In the genomic region with DNA sequence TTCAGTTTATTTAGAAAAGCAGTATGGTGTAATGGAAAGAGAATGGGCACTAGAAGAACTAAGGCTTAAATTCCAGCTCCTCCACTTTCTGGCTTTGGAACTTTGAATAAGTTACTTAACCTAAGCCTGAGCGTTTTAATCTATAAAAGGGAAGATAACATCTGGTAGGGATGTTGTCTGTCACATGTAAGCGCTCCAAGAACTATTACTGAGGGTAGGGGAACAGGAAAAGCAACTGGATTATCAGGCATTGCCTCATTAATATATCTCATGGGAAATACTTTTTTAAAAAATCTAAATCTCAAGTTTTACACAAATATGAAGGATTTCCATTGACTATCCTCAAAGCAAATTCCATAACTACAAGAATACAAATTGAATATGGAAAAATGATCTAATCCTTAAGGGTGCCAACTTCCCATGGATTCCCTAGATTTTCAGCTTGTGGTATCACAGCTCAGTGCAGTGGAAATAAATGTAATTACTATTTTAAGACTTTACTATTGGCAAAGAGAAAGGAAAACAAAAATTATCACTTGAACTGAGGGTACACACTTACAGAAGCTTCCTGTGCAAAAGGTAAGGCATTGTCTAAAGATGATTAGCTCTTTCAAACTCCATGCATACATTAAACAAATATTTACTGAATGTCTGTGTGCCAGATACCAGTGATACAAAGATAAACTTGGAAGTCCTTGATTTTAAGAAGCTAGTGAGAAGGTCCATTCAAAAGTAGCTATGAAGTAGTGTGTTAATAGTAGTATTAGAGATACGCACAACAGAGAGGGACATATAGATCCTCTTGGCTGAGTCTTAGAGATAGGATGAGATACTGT, we compare ENCODE assay signal across 1 cellular context.
A peak's percentile ranks its signal among the peaks of the same experiment; 100 is the strongest.
TF ChIP-seq lines count a peak whose summit lies in the region.

No MANE protein-coding gene starts in this region.

TF ChIP-seq in HepG2, 621 proteins besides CTCF, POLR2A, EP300 and RAD21 (continued from another document and continues in another):
- TF ChIP-seq, protein P1, sequence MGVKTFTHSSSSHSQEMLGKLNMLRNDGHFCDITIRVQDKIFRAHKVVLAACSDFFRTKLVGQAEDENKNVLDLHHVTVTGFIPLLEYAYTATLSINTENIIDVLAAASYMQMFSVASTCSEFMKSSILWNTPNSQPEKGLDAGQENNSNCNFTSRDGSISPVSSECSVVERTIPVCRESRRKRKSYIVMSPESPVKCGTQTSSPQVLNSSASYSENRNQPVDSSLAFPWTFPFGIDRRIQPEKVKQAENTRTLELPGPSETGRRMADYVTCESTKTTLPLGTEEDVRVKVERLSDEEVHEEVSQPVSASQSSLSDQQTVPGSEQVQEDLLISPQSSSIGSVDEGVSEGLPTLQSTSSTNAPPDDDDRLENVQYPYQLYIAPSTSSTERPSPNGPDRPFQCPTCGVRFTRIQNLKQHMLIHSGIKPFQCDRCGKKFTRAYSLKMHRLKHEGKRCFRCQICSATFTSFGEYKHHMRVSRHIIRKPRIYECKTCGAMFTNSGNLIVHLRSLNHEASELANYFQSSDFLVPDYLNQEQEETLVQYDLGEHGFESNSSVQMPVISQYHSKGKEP (CRISPR knock-in tag; IDR thresholded peaks at IDR 0.05) = no peak
- TF ChIP-seq SMARCE1 (IDR thresholded peaks at IDR 0.05; ENCODE audit: borderline replicate concordance) = no peak
- TF ChIP-seq ZNF460 (CRISPR knock-in tag; IDR thresholded peaks at IDR 0.05; ENCODE audit: borderline replicate concordance) = no peak
- TF ChIP-seq FOXP1 (IDR thresholded peaks at IDR 0.05) = no peak
- peak; percentile 77 for TF ChIP-seq FOXP1 (CRISPR knock-in tag; IDR thresholded peaks at IDR 0.05)
- no peak for TF ChIP-seq ZNF75D (CRISPR knock-in tag; IDR thresholded peaks at IDR 0.05; ENCODE audit: borderline replicate concordance)
- TF ChIP-seq PPARG (CRISPR knock-in tag; conservative IDR thresholded peaks at IDR 0.05) = peak; percentile 89
- TF ChIP-seq POGZ (CRISPR knock-in tag; IDR thresholded peaks at IDR 0.05) = no peak
- TF ChIP-seq SCMH1 (CRISPR knock-in tag; IDR thresholded peaks at IDR 0.05; ENCODE audit: borderline replicate concordance) = no peak
- no peak for TF ChIP-seq ZNF317 (CRISPR knock-in tag; IDR thresholded peaks at IDR 0.05)
- no peak for TF ChIP-seq CHD2 (IDR thresholded peaks at IDR 0.05; ENCODE audit: low read depth, low read length)
- no peak for TF ChIP-seq ZNF260 (CRISPR knock-in tag; IDR thresholded peaks at IDR 0.05; ENCODE audit: borderline replicate concordance, low read depth)
- no peak for TF ChIP-seq SIN3A (IDR thresholded peaks at IDR 0.05; ENCODE audit: borderline replicate concordance, low read depth, low read length)
- TF ChIP-seq, protein P2, sequence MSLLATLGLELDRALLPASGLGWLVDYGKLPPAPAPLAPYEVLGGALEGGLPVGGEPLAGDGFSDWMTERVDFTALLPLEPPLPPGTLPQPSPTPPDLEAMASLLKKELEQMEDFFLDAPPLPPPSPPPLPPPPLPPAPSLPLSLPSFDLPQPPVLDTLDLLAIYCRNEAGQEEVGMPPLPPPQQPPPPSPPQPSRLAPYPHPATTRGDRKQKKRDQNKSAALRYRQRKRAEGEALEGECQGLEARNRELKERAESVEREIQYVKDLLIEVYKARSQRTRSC (CRISPR knock-in tag; IDR thresholded peaks at IDR 0.05; ENCODE audit: low read depth) = no peak
- no peak for TF ChIP-seq HES4 (CRISPR knock-in tag; IDR thresholded peaks at IDR 0.05; ENCODE audit: borderline replicate concordance)
- TF ChIP-seq FOXA3 (CRISPR knock-in tag; IDR thresholded peaks at IDR 0.05) = peak; percentile 78
- TF ChIP-seq ARHGAP35 (CRISPR knock-in tag; IDR thresholded peaks at IDR 0.05; ENCODE audit: borderline replicate concordance) = no peak
- no peak for TF ChIP-seq MAZ (IDR thresholded peaks at IDR 0.05; ENCODE audit: borderline replicate concordance, low read depth, low read length)
- TF ChIP-seq MAZ (CRISPR knock-in tag; IDR thresholded peaks at IDR 0.05; ENCODE audit: low read depth) = no peak
- TF ChIP-seq, protein P3, sequence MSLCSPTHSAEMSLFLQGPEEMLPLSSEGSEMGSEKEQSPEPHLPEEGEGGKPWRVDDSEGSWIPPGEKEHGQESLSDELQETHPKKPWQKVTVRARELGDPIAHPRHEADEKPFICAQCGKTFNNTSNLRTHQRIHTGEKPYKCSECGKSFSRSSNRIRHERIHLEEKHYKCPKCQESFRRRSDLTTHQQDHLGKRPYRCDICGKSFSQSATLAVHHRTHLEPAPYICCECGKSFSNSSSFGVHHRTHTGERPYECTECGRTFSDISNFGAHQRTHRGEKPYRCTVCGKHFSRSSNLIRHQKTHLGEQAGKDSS (CRISPR knock-in tag; IDR thresholded peaks at IDR 0.05; ENCODE audit: borderline replicate concordance, low read depth) = no peak
- no peak for TF ChIP-seq NCOR1 (IDR thresholded peaks at IDR 0.05; ENCODE audit: borderline replicate concordance, low read length)
- TF ChIP-seq, protein P4, sequence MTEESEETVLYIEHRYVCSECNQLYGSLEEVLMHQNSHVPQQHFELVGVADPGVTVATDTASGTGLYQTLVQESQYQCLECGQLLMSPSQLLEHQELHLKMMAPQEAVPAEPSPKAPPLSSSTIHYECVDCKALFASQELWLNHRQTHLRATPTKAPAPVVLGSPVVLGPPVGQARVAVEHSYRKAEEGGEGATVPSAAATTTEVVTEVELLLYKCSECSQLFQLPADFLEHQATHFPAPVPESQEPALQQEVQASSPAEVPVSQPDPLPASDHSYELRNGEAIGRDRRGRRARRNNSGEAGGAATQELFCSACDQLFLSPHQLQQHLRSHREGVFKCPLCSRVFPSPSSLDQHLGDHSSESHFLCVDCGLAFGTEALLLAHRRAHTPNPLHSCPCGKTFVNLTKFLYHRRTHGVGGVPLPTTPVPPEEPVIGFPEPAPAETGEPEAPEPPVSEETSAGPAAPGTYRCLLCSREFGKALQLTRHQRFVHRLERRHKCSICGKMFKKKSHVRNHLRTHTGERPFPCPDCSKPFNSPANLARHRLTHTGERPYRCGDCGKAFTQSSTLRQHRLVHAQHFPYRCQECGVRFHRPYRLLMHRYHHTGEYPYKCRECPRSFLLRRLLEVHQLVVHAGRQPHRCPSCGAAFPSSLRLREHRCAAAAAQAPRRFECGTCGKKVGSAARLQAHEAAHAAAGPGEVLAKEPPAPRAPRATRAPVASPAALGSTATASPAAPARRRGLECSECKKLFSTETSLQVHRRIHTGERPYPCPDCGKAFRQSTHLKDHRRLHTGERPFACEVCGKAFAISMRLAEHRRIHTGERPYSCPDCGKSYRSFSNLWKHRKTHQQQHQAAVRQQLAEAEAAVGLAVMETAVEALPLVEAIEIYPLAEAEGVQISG (CRISPR knock-in tag; IDR thresholded peaks at IDR 0.05) = no peak
- TF ChIP-seq NBN (conservative IDR thresholded peaks at IDR 0.05) = no peak
- TF ChIP-seq ZNF329 (CRISPR knock-in tag; IDR thresholded peaks at IDR 0.05; ENCODE audit: low read depth) = no peak
- peak; percentile 74 for TF ChIP-seq NCOA2 (CRISPR knock-in tag; IDR thresholded peaks at IDR 0.05)
- TF ChIP-seq SIX4 (CRISPR knock-in tag; IDR thresholded peaks at IDR 0.05) = no peak
- no peak for TF ChIP-seq ZNF776 (CRISPR knock-in tag; IDR thresholded peaks at IDR 0.05)
- TF ChIP-seq GFI1 (CRISPR knock-in tag; IDR thresholded peaks at IDR 0.05; ENCODE audit: borderline replicate concordance) = 0 out of 2 replicates have a peak, but pooled peaks have one; percentile 33
- TF ChIP-seq MED1 (CRISPR knock-in tag; IDR thresholded peaks at IDR 0.05) = peak; percentile 44; the same call in 1 of the 2 replicates
- TF ChIP-seq MTF2 (CRISPR knock-in tag; IDR thresholded peaks at IDR 0.05; ENCODE audit: borderline replicate concordance) = no peak
- TF ChIP-seq, protein P5, sequence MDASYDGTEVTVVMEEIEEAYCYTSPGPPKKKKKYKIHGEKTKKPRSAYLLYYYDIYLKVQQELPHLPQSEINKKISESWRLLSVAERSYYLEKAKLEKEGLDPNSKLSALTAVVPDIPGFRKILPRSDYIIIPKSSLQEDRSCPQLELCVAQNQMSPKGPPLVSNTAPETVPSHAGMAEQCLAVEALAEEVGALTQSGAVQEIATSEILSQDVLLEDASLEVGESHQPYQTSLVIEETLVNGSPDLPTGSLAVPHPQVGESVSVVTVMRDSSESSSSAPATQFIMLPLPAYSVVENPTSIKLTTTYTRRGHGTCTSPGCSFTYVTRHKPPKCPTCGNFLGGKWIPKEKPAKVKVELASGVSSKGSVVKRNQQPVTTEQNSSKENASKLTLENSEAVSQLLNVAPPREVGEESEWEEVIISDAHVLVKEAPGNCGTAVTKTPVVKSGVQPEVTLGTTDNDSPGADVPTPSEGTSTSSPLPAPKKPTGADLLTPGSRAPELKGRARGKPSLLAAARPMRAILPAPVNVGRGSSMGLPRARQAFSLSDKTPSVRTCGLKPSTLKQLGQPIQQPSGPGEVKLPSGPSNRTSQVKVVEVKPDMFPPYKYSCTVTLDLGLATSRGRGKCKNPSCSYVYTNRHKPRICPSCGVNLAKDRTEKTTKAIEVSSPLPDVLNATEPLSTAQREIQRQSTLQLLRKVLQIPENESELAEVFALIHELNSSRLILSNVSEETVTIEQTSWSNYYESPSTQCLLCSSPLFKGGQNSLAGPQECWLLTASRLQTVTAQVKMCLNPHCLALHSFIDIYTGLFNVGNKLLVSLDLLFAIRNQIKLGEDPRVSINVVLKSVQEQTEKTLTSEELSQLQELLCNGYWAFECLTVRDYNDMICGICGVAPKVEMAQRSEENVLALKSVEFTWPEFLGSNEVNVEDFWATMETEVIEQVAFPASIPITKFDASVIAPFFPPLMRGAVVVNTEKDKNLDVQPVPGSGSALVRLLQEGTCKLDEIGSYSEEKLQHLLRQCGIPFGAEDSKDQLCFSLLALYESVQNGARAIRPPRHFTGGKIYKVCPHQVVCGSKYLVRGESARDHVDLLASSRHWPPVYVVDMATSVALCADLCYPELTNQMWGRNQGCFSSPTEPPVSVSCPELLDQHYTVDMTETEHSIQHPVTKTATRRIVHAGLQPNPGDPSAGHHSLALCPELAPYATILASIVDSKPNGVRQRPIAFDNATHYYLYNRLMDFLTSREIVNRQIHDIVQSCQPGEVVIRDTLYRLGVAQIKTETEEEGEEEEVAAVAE (CRISPR knock-in tag; IDR thresholded peaks at IDR 0.05; ENCODE audit: borderline replicate concordance) = no peak
- TF ChIP-seq, protein P6, sequence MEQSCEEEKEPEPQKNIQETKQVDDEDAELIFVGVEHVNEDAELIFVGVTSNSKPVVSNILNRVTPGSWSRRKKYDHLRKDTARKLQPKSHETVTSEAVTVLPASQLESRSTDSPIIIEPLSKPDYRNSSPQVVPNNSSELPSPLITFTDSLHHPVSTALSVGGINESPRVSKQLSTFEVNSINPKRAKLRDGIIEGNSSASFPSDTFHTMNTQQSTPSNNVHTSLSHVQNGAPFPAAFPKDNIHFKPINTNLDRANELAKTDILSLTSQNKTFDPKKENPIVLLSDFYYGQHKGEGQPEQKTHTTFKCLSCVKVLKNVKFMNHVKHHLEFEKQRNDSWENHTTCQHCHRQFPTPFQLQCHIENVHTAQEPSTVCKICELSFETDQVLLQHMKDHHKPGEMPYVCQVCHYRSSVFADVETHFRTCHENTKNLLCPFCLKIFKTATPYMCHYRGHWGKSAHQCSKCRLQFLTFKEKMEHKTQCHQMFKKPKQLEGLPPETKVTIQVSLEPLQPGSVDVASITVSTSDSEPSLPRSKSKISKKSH (CRISPR knock-in tag; IDR thresholded peaks at IDR 0.05; ENCODE audit: borderline replicate concordance) = no peak
- TF ChIP-seq, protein P7, sequence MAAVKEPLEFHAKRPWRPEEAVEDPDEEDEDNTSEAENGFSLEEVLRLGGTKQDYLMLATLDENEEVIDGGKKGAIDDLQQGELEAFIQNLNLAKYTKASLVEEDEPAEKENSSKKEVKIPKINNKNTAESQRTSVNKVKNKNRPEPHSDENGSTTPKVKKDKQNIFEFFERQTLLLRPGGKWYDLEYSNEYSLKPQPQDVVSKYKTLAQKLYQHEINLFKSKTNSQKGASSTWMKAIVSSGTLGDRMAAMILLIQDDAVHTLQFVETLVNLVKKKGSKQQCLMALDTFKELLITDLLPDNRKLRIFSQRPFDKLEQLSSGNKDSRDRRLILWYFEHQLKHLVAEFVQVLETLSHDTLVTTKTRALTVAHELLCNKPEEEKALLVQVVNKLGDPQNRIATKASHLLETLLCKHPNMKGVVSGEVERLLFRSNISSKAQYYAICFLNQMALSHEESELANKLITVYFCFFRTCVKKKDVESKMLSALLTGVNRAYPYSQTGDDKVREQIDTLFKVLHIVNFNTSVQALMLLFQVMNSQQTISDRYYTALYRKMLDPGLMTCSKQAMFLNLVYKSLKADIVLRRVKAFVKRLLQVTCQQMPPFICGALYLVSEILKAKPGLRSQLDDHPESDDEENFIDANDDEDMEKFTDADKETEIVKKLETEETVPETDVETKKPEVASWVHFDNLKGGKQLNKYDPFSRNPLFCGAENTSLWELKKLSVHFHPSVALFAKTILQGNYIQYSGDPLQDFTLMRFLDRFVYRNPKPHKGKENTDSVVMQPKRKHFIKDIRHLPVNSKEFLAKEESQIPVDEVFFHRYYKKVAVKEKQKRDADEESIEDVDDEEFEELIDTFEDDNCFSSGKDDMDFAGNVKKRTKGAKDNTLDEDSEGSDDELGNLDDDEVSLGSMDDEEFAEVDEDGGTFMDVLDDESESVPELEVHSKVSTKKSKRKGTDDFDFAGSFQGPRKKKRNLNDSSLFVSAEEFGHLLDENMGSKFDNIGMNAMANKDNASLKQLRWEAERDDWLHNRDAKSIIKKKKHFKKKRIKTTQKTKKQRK (IDR thresholded peaks at IDR 0.05; ENCODE audit: low read length) = no peak
- no peak for TF ChIP-seq PHF21A (CRISPR knock-in tag; IDR thresholded peaks at IDR 0.05)
- TF ChIP-seq U2AF2 (IDR thresholded peaks at IDR 0.05; ENCODE audit: low read depth, low read length) = no peak
- TF ChIP-seq, protein P8, sequence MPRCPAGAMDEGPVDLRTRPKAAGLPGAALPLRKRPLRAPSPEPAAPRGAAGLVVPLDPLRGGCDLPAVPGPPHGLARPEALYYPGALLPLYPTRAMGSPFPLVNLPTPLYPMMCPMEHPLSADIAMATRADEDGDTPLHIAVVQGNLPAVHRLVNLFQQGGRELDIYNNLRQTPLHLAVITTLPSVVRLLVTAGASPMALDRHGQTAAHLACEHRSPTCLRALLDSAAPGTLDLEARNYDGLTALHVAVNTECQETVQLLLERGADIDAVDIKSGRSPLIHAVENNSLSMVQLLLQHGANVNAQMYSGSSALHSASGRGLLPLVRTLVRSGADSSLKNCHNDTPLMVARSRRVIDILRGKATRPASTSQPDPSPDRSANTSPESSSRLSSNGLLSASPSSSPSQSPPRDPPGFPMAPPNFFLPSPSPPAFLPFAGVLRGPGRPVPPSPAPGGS (CRISPR knock-in tag; IDR thresholded peaks at IDR 0.05) = no peak
- peak; percentile 40; the same call in 1 of the 2 replicates for TF ChIP-seq ELF3 (CRISPR knock-in tag; IDR thresholded peaks at IDR 0.05)
- no peak for TF ChIP-seq SP1 (IDR thresholded peaks at IDR 0.05)
- TF ChIP-seq SP1 (CRISPR knock-in tag; IDR thresholded peaks at IDR 0.05) = no peak
- TF ChIP-seq HDAC2 (CRISPR knock-in tag; IDR thresholded peaks at IDR 0.05) = peak; percentile 53; the same call in 1 of the 2 replicates
- TF ChIP-seq, protein P9, sequence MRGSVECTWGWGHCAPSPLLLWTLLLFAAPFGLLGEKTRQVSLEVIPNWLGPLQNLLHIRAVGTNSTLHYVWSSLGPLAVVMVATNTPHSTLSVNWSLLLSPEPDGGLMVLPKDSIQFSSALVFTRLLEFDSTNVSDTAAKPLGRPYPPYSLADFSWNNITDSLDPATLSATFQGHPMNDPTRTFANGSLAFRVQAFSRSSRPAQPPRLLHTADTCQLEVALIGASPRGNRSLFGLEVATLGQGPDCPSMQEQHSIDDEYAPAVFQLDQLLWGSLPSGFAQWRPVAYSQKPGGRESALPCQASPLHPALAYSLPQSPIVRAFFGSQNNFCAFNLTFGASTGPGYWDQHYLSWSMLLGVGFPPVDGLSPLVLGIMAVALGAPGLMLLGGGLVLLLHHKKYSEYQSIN (CRISPR knock-in tag; IDR thresholded peaks at IDR 0.05; ENCODE audit: borderline replicate concordance) = no peak
- peak; percentile 33; the same call in 1 of the 2 replicates for TF ChIP-seq FOXO1 (CRISPR knock-in tag; IDR thresholded peaks at IDR 0.05)
- TF ChIP-seq SRSF4 (IDR thresholded peaks at IDR 0.05; ENCODE audit: low read depth, low read length, poor library complexity, severe bottlenecking) = no peak
- no peak for TF ChIP-seq TBP (CRISPR knock-in tag; IDR thresholded peaks at IDR 0.05)
